1 cellular context compared by ENCODE assay signal in genomic region chr6:105804000-105804399, GRCh38.
TF ChIP-seq lines count a peak whose summit lies in the region.

No MANE protein-coding gene starts in this region.

TF ChIP-seq in HepG2, 621 proteins besides CTCF, POLR2A, EP300 and RAD21 (continued from another document):
- TF ChIP-seq, protein P1, sequence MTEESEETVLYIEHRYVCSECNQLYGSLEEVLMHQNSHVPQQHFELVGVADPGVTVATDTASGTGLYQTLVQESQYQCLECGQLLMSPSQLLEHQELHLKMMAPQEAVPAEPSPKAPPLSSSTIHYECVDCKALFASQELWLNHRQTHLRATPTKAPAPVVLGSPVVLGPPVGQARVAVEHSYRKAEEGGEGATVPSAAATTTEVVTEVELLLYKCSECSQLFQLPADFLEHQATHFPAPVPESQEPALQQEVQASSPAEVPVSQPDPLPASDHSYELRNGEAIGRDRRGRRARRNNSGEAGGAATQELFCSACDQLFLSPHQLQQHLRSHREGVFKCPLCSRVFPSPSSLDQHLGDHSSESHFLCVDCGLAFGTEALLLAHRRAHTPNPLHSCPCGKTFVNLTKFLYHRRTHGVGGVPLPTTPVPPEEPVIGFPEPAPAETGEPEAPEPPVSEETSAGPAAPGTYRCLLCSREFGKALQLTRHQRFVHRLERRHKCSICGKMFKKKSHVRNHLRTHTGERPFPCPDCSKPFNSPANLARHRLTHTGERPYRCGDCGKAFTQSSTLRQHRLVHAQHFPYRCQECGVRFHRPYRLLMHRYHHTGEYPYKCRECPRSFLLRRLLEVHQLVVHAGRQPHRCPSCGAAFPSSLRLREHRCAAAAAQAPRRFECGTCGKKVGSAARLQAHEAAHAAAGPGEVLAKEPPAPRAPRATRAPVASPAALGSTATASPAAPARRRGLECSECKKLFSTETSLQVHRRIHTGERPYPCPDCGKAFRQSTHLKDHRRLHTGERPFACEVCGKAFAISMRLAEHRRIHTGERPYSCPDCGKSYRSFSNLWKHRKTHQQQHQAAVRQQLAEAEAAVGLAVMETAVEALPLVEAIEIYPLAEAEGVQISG (CRISPR knock-in tag; IDR thresholded peaks at IDR 0.05) = no peak
- no peak for TF ChIP-seq ZMAT3 (CRISPR knock-in tag; conservative IDR thresholded peaks at IDR 0.05)
- TF ChIP-seq, protein P2, sequence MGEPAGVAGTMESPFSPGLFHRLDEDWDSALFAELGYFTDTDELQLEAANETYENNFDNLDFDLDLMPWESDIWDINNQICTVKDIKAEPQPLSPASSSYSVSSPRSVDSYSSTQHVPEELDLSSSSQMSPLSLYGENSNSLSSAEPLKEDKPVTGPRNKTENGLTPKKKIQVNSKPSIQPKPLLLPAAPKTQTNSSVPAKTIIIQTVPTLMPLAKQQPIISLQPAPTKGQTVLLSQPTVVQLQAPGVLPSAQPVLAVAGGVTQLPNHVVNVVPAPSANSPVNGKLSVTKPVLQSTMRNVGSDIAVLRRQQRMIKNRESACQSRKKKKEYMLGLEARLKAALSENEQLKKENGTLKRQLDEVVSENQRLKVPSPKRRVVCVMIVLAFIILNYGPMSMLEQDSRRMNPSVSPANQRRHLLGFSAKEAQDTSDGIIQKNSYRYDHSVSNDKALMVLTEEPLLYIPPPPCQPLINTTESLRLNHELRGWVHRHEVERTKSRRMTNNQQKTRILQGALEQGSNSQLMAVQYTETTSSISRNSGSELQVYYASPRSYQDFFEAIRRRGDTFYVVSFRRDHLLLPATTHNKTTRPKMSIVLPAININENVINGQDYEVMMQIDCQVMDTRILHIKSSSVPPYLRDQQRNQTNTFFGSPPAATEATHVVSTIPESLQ (CRISPR knock-in tag; conservative IDR thresholded peaks at IDR 0.05) = no peak
- no peak for TF ChIP-seq YY1 (IDR thresholded peaks at IDR 0.05; ENCODE audit: insufficient read depth, insufficient replicate concordance, low read depth, low read length)
- TF ChIP-seq KLF12 (CRISPR knock-in tag; IDR thresholded peaks at IDR 0.05; ENCODE audit: borderline replicate concordance) = no peak
- no peak for TF ChIP-seq TCF12 (IDR thresholded peaks at IDR 0.05)
- no peak for TF ChIP-seq TCF12 (CRISPR knock-in tag; IDR thresholded peaks at IDR 0.05)
